In the genomic region with DNA sequence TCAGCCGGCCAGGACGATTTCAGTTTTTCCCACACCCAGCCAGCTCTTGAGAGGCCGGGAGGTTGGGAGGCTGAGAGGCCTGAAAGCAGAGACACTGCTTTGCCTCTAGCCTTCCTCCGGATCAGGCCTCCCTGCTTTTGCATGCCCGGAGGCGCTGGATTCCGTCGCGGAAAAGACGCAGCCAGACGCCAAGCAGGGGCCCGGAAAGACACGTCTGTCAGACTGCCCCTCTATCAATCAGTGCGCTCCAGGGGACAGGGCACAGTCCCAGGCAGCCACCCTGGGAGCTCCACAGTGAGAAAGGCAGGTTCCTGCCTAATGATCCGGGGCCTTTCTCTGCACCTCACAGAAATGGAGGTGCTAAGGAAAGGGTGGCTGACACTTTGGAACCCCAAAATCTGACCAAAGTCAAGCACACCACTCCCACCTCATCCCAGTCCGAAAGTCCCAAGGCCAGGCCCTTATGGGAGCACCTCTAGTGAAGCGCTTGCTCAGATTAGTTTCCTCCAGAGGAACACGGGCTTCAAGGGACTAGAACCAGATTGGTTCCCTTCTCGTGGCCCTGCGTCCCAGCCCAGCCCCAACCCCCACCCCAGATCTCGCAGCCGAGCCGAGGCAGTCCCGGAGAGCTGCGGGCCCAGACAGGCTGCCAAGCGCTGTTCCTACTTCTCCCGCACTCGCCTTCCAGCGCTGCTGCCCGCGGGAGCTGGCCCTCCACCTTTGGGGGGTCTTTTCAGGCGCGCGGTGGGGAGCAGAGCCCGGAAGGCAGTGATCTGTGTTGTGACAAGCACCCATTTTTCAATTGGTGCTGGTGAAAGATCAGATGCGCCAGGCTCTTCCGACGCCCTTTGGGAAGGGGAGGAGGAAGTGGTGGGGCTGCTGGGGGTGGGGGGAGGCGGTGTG, we compare ENCODE assay signal across 1 cellular context.
TF ChIP-seq lines count a peak whose summit lies in the region.

No MANE protein-coding gene starts in this region.

TF ChIP-seq in HepG2, 621 proteins besides CTCF, POLR2A, EP300 and RAD21:
- TF ChIP-seq, protein P1, sequence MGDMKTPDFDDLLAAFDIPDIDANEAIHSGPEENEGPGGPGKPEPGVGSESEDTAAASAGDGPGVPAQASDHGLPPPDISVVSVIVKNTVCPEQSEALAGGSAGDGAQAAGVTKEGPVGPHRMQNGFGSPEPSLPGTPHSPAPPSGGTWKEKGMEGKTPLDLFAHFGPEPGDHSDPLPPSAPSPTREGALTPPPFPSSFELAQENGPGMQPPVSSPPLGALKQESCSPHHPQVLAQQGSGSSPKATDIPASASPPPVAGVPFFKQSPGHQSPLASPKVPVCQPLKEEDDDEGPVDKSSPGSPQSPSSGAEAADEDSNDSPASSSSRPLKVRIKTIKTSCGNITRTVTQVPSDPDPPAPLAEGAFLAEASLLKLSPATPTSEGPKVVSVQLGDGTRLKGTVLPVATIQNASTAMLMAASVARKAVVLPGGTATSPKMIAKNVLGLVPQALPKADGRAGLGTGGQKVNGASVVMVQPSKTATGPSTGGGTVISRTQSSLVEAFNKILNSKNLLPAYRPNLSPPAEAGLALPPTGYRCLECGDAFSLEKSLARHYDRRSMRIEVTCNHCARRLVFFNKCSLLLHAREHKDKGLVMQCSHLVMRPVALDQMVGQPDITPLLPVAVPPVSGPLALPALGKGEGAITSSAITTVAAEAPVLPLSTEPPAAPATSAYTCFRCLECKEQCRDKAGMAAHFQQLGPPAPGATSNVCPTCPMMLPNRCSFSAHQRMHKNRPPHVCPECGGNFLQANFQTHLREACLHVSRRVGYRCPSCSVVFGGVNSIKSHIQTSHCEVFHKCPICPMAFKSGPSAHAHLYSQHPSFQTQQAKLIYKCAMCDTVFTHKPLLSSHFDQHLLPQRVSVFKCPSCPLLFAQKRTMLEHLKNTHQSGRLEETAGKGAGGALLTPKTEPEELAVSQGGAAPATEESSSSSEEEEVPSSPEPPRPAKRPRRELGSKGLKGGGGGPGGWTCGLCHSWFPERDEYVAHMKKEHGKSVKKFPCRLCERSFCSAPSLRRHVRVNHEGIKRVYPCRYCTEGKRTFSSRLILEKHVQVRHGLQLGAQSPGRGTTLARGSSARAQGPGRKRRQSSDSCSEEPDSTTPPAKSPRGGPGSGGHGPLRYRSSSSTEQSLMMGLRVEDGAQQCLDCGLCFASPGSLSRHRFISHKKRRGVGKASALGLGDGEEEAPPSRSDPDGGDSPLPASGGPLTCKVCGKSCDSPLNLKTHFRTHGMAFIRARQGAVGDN (CRISPR knock-in tag; IDR thresholded peaks at IDR 0.05): peak; percentile 39; the same call in 1 of the 2 replicates
- TF ChIP-seq ZFP1 (CRISPR knock-in tag; IDR thresholded peaks at IDR 0.05) (no peak), ZNF337 (CRISPR knock-in tag; IDR thresholded peaks at IDR 0.05; ENCODE audit: borderline replicate concordance, low read depth) (no peak), BRF2 (CRISPR knock-in tag; IDR thresholded peaks at IDR 0.05) (no peak), HNRNPLL (IDR thresholded peaks at IDR 0.05; ENCODE audit: low read depth, low read length, poor library complexity, severe bottlenecking) (peak; percentile 49), ZNF576 (CRISPR knock-in tag; IDR thresholded peaks at IDR 0.05) (0 out of 2 replicates have a peak, but pooled peaks have one; percentile 23), ZNF598 (CRISPR knock-in tag; IDR thresholded peaks at IDR 0.05; ENCODE audit: borderline replicate concordance) (0 out of 2 replicates have a peak, but pooled peaks have one; percentile 18), ZNF263 (CRISPR knock-in tag; IDR thresholded peaks at IDR 0.05) (peak; percentile 48; the same call in 1 of the 2 replicates), EZH2 (conservative IDR thresholded peaks at IDR 0.05; ENCODE audit: low read depth, low read length) (peak; percentile 95), RNF2 (conservative IDR thresholded peaks at IDR 0.05; ENCODE audit: low read depth) (peak; percentile 23; the same call in 1 of the 2 replicates), GLI4 (CRISPR knock-in tag; IDR thresholded peaks at IDR 0.05; ENCODE audit: borderline replicate concordance) (no peak), ZNF740 (CRISPR knock-in tag; IDR thresholded peaks at IDR 0.05) (no peak), XRCC5 (optimal IDR thresholded peaks at IDR 0.05; ENCODE audit: low read length) (peak; percentile 3), ZNF205 (CRISPR knock-in tag; IDR thresholded peaks at IDR 0.05) (no peak), ZNF800 (CRISPR knock-in tag; IDR thresholded peaks at IDR 0.05) (0 out of 2 replicates have a peak, but pooled peaks have one; percentile 23), ZNF777 (CRISPR knock-in tag; IDR thresholded peaks at IDR 0.05) (peak; percentile 31; the same call in 1 of the 2 replicates), ZNF350 (CRISPR knock-in tag; IDR thresholded peaks at IDR 0.05; ENCODE audit: borderline replicate concordance, low read depth) (0 out of 2 replicates have a peak, but pooled peaks have one; percentile 10)
- TF ChIP-seq, protein P2, sequence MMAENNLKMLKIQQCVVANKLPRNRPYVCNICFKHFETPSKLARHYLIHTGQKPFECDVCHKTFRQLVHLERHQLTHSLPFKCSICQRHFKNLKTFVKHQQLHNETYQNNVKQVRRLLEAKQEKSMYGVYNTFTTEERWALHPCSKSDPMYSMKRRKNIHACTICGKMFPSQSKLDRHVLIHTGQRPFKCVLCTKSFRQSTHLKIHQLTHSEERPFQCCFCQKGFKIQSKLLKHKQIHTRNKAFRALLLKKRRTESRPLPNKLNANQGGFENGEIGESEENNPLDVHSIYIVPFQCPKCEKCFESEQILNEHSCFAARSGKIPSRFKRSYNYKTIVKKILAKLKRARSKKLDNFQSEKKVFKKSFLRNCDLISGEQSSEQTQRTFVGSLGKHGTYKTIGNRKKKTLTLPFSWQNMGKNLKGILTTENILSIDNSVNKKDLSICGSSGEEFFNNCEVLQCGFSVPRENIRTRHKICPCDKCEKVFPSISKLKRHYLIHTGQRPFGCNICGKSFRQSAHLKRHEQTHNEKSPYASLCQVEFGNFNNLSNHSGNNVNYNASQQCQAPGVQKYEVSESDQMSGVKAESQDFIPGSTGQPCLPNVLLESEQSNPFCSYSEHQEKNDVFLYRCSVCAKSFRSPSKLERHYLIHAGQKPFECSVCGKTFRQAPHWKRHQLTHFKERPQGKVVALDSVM (CRISPR knock-in tag; IDR thresholded peaks at IDR 0.05): peak; percentile 81
- TF ChIP-seq, protein P3, sequence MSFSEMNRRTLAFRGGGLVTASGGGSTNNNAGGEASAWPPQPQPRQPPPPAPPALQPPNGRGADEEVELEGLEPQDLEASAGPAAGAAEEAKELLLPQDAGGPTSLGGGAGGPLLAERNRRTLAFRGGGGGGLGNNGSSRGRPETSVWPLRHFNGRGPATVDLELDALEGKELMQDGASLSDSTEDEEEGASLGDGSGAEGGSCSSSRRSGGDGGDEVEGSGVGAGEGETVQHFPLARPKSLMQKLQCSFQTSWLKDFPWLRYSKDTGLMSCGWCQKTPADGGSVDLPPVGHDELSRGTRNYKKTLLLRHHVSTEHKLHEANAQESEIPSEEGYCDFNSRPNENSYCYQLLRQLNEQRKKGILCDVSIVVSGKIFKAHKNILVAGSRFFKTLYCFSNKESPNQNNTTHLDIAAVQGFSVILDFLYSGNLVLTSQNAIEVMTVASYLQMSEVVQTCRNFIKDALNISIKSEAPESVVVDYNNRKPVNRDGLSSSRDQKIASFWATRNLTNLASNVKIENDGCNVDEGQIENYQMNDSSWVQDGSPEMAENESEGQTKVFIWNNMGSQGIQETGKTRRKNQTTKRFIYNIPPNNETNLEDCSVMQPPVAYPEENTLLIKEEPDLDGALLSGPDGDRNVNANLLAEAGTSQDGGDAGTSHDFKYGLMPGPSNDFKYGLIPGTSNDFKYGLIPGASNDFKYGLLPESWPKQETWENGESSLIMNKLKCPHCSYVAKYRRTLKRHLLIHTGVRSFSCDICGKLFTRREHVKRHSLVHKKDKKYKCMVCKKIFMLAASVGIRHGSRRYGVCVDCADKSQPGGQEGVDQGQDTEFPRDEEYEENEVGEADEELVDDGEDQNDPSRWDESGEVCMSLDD (CRISPR knock-in tag; IDR thresholded peaks at IDR 0.05; ENCODE audit: borderline replicate concordance): no peak
- TF ChIP-seq, protein P4, sequence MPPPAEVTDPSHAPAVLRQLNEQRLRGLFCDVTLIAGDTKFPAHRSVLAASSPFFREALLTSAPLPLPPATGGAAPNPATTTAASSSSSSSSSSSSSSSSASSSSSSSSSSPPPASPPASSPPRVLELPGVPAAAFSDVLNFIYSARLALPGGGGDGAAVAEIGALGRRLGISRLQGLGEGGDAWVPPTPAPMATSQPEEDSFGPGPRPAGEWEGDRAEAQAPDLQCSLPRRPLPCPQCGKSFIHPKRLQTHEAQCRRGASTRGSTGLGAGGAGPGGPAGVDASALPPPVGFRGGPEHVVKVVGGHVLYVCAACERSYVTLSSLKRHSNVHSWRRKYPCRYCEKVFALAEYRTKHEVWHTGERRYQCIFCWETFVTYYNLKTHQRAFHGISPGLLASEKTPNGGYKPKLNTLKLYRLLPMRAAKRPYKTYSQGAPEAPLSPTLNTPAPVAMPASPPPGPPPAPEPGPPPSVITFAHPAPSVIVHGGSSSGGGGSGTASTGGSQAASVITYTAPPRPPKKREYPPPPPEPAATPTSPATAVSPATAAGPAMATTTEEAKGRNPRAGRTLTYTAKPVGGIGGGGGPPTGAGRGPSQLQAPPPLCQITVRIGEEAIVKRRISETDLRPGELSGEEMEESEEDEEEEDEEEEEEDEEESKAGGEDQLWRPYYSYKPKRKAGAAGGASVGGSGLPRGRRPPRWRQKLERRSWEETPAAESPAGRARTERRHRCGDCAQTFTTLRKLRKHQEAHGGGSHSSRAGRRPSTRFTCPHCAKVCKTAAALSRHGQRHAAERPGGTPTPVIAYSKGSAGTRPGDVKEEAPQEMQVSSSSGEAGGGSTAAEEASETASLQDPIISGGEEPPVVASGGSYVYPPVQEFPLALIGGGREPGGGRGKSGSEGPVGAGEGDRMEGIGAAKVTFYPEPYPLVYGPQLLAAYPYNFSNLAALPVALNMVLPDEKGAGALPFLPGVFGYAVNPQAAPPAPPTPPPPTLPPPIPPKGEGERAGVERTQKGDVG (CRISPR knock-in tag; IDR thresholded peaks at IDR 0.05; ENCODE audit: borderline replicate concordance): 0 out of 2 replicates have a peak, but pooled peaks have one; percentile 33
- TF ChIP-seq, protein P5, sequence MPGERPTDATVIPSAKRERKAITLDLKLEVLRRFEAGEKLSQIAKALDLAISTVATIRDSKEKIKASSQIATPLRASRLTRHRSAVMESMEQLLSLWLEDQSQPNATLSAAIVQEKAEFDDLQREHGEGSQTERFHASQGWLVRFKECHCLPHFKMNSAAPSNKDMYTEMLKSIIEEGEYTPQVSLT (CRISPR knock-in tag; IDR thresholded peaks at IDR 0.05; ENCODE audit: borderline replicate concordance, low read depth): no peak
TF ChIP-seq in HepG2: peak in this region for 13.
